In the genomic region with DNA sequence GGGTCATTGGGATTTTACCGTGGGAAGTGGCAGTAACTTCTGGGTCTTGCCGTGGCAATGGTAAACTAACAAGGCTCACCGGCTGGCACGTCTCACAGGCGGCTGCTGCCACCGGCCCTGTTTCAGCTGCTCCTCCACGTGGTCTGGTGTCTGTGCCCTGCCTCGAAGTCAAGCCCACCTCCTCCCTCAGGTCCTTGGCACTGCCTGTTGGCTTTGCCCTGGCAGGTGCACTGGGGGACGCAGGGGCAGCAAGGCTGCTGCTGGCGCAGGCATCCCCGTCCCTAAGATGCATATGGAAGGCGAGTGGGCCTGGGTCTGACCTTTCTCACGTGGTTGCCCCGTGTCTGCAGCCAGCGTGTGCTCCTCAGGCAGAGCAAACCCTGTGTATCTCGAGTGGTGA, we compare ENCODE assay signal across 1 cellular context.
TF ChIP-seq lines count a peak whose summit lies in the region.

No MANE protein-coding gene starts in this region.

TF ChIP-seq in H1, 55 proteins besides CTCF, POLR2A, EP300 and RAD21:
- TF ChIP-seq, protein P1, sequence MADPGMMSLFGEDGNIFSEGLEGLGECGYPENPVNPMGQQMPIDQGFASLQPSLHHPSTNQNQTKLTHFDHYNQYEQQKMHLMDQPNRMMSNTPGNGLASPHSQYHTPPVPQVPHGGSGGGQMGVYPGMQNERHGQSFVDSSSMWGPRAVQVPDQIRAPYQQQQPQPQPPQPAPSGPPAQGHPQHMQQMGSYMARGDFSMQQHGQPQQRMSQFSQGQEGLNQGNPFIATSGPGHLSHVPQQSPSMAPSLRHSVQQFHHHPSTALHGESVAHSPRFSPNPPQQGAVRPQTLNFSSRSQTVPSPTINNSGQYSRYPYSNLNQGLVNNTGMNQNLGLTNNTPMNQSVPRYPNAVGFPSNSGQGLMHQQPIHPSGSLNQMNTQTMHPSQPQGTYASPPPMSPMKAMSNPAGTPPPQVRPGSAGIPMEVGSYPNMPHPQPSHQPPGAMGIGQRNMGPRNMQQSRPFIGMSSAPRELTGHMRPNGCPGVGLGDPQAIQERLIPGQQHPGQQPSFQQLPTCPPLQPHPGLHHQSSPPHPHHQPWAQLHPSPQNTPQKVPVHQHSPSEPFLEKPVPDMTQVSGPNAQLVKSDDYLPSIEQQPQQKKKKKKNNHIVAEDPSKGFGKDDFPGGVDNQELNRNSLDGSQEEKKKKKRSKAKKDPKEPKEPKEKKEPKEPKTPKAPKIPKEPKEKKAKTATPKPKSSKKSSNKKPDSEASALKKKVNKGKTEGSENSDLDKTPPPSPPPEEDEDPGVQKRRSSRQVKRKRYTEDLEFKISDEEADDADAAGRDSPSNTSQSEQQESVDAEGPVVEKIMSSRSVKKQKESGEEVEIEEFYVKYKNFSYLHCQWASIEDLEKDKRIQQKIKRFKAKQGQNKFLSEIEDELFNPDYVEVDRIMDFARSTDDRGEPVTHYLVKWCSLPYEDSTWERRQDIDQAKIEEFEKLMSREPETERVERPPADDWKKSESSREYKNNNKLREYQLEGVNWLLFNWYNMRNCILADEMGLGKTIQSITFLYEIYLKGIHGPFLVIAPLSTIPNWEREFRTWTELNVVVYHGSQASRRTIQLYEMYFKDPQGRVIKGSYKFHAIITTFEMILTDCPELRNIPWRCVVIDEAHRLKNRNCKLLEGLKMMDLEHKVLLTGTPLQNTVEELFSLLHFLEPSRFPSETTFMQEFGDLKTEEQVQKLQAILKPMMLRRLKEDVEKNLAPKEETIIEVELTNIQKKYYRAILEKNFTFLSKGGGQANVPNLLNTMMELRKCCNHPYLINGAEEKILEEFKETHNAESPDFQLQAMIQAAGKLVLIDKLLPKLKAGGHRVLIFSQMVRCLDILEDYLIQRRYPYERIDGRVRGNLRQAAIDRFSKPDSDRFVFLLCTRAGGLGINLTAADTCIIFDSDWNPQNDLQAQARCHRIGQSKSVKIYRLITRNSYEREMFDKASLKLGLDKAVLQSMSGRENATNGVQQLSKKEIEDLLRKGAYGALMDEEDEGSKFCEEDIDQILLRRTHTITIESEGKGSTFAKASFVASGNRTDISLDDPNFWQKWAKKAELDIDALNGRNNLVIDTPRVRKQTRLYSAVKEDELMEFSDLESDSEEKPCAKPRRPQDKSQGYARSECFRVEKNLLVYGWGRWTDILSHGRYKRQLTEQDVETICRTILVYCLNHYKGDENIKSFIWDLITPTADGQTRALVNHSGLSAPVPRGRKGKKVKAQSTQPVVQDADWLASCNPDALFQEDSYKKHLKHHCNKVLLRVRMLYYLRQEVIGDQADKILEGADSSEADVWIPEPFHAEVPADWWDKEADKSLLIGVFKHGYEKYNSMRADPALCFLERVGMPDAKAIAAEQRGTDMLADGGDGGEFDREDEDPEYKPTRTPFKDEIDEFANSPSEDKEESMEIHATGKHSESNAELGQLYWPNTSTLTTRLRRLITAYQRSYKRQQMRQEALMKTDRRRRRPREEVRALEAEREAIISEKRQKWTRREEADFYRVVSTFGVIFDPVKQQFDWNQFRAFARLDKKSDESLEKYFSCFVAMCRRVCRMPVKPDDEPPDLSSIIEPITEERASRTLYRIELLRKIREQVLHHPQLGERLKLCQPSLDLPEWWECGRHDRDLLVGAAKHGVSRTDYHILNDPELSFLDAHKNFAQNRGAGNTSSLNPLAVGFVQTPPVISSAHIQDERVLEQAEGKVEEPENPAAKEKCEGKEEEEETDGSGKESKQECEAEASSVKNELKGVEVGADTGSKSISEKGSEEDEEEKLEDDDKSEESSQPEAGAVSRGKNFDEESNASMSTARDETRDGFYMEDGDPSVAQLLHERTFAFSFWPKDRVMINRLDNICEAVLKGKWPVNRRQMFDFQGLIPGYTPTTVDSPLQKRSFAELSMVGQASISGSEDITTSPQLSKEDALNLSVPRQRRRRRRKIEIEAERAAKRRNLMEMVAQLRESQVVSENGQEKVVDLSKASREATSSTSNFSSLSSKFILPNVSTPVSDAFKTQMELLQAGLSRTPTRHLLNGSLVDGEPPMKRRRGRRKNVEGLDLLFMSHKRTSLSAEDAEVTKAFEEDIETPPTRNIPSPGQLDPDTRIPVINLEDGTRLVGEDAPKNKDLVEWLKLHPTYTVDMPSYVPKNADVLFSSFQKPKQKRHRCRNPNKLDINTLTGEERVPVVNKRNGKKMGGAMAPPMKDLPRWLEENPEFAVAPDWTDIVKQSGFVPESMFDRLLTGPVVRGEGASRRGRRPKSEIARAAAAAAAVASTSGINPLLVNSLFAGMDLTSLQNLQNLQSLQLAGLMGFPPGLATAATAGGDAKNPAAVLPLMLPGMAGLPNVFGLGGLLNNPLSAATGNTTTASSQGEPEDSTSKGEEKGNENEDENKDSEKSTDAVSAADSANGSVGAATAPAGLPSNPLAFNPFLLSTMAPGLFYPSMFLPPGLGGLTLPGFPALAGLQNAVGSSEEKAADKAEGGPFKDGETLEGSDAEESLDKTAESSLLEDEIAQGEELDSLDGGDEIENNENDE (IDR thresholded peaks at IDR 0.05; ENCODE audit: insufficient replicate concordance, low read length), result no peak
- TF ChIP-seq SP2 (IDR thresholded peaks at IDR 0.05; ENCODE audit: low read length) (no peak), JUND (IDR thresholded peaks at IDR 0.05; ENCODE audit: low read length) (no peak), JUN (IDR thresholded peaks at IDR 0.05; ENCODE audit: low read depth, low read length) (no peak), PHF8 (conservative IDR thresholded peaks at IDR 0.05; ENCODE audit: low read depth, low read length) (no peak), CBX8 (IDR thresholded peaks at IDR 0.05; ENCODE audit: borderline replicate concordance, low read depth, low read length) (no peak), ASH2L (IDR thresholded peaks at IDR 0.05; ENCODE audit: low read length) (no peak), CTBP2 (IDR thresholded peaks at IDR 0.05; ENCODE audit: borderline replicate concordance, insufficient read depth, insufficient read length, low read length) (no peak), SIX5 (IDR thresholded peaks at IDR 0.05; ENCODE audit: low read depth, low read length) (no peak), SP1 (IDR thresholded peaks at IDR 0.05; ENCODE audit: low read depth, low read length) (no peak)
- TF ChIP-seq, protein P2, sequence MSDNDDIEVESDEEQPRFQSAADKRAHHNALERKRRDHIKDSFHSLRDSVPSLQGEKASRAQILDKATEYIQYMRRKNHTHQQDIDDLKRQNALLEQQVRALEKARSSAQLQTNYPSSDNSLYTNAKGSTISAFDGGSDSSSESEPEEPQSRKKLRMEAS (IDR thresholded peaks at IDR 0.05), result no peak
